18 cellular contexts compared by ENCODE assay signal in genomic region chr5:143006511-143006910, GRCh38.
A peak's percentile ranks its signal among the peaks of the same experiment; 100 is the strongest.
DNase-seq lines count a peak whose midpoint lies in the region; ATAC-seq, FAIRE-seq and TF ChIP-seq lines count a peak whose summit lies in the region.
"Had no signal": no experiment of that assay in that cellular context is flagged by ENCODE, and none has a peak within 500 bp of the region (broad histone marks: within the 10 kb centered on the region; RNA-seq: fewer than 3 reads in every experiment).

No MANE protein-coding gene starts in this region.

- H3K27ac Mint-ChIP-seq in T-helper 1 cell treated with Interleukin-12 subunit alpha and Interleukin-12 subunit beta and Interleukin-4 antibody, amounts not matched to agents 30 μg/mL and 1 μg/mL, for 36 hours, result peak overlapping the region; percentile 56
- H3K27ac Mint-ChIP-seq in central memory CD8-positive, alpha-beta T cell (ENCODE audit: low read depth), result peak overlapping the region; percentile 87
- H3K27ac Mint-ChIP-seq: GM23338 had no signal

- H3K27me3 Mint-ChIP-seq in T-helper 1 cell treated with Interleukin-12 subunit alpha and Interleukin-12 subunit beta and Interleukin-4 antibody, amounts not matched to agents 30 μg/mL and 1 μg/mL, for 36 hours (ENCODE audit: low read depth), result no peaks in the 10 kb centered on the region
- H3K27me3 Mint-ChIP-seq in central memory CD8-positive, alpha-beta T cell, result no peaks in the 10 kb centered on the region

- TF ChIP-seq CTCF in thoracic aorta (IDR thresholded peaks at IDR 0.05) (no peak), kidney (IDR thresholded peaks at IDR 0.05; ENCODE audit: borderline replicate concordance, extremely low read depth, insufficient read depth) (no peak)

- peaks cover 12% of the 10 kb centered on the region for H3K36me3 Mint-ChIP-seq in T-helper 1 cell treated with Interleukin-12 subunit alpha and Interleukin-12 subunit beta and Interleukin-4 antibody, amounts not matched to agents 30 μg/mL and 1 μg/mL, for 36 hours (ENCODE audit: low read depth)
- H3K36me3 Mint-ChIP-seq in central memory CD8-positive, alpha-beta T cell (ENCODE audit: insufficient read depth), result peaks cover 40% of the 10 kb centered on the region

- H3K36me3 ChIP-seq in thoracic aorta (no peaks in the 10 kb centered on the region), kidney (ENCODE audit: control insufficient read depth in 1 of 2, insufficient read depth in 2 of 2, low read length in 2 of 2) (no peaks in the 10 kb centered on the region)

- H3K4me1 Mint-ChIP-seq in T-helper 1 cell treated with Interleukin-12 subunit alpha and Interleukin-12 subunit beta and Interleukin-4 antibody, amounts not matched to agents 30 μg/mL and 1 μg/mL, for 36 hours (ENCODE audit: low read depth), result peaks cover 81% of the 10 kb centered on the region
- H3K4me1 Mint-ChIP-seq in central memory CD8-positive, alpha-beta T cell, result peaks cover 73% of the 10 kb centered on the region

- no peak overlapping the region for H3K4me3 Mint-ChIP-seq in T-helper 1 cell treated with Interleukin-12 subunit alpha and Interleukin-12 subunit beta and Interleukin-4 antibody, amounts not matched to agents 30 μg/mL and 1 μg/mL, for 36 hours
- H3K4me3 Mint-ChIP-seq in central memory CD8-positive, alpha-beta T cell, result no peak overlapping the region
- H3K4me3 Mint-ChIP-seq: GM23338 had no signal

- ATAC-seq in central memory CD8-positive, alpha-beta T cell (replicated peaks; ENCODE audit: extremely low read depth, poor library complexity, severe bottlenecking), result no peak
- ATAC-seq in thoracic aorta (ENCODE audit: insufficient number of reproducible peaks, low FRiP score, low read depth) (no peak), HG02938 (IDR thresholded peaks at IDR 0.05; ENCODE audit: unreplicated experiment) (no peak)
- ATAC-seq: GM23338 had no signal

- H3K9me3 Mint-ChIP-seq in T-helper 1 cell treated with Interleukin-12 subunit alpha and Interleukin-12 subunit beta and Interleukin-4 antibody, amounts not matched to agents 30 μg/mL and 1 μg/mL, for 36 hours, result no peaks in the 10 kb centered on the region
- no peaks in the 10 kb centered on the region for H3K9me3 Mint-ChIP-seq in central memory CD8-positive, alpha-beta T cell
- H3K9me3 Mint-ChIP-seq: GM23338 had no signal

- no peak overlapping the region for H3K9ac ChIP-seq in kidney (ENCODE audit: low read length in 2 of 2)

- FAIRE-seq in kidney (lab: Jason Lieb, UNC), result no peak

- intact Hi-C loops in kidney (cut with DNase I), result loop anchor here (10.0 kb wide), 1 partner anchor 388 kb away; no protein-coding TSS in a partner anchor

- no peaks in the 10 kb centered on the region for H3K27me3 ChIP-seq in layer of hippocampus (ENCODE audit: control insufficient read depth, insufficient read depth, low read length)
- no peaks in the 10 kb centered on the region for H3K27me3 ChIP-seq in thoracic aorta (replicated peaks; ENCODE audit: insufficient read depth)

- H3K4me1 ChIP-seq in thoracic aorta (ENCODE audit: control insufficient read depth in 1 of 2, low read depth in 2 of 2) (peaks cover 25 to 39% of the 10 kb centered on the region in 2 donors), kidney (ENCODE audit: control insufficient read depth in 1 of 2, insufficient read depth in 1 of 2, low read depth in 1 of 2, low read length in 2 of 2) (peaks cover 18 to 32% of the 10 kb centered on the region in 2 donors)

- H3K27ac ChIP-seq in layer of hippocampus (ENCODE audit: low read depth, low read length) (peak overlapping the region; percentile 25), thoracic aorta (peak overlapping the region; percentile 15 to 43), kidney (ENCODE audit: low read depth in 2 of 2, low read length in 2 of 2) (no peak overlapping the region)

- H3K9me3 ChIP-seq in thoracic aorta (no peaks in the 10 kb centered on the region), kidney (ENCODE audit: control insufficient read depth in 1 of 2, low read length in 2 of 2) (no peaks in the 10 kb centered on the region)

- DNase-seq in T-helper 1 cell (no peak), thoracic aorta (ENCODE audit: low spot score) (no peak), NCI-H1417 (lab: John Stamatoyannopoulos, UW) (no peak), kidney (no peak)
- DNase-seq in central memory CD8-positive, alpha-beta T cell (ENCODE audit: low spot score in 2 of 2), result no peak
- DNase-seq: 8988T; activated CD4-positive, alpha-beta T cell treated with anti-CD3 and anti-CD28 coated beads for 4 hours; activated T-cell treated with anti-CD3 and anti-CD28 coated beads, Interleukin-2, amount 50 U/mL, for 48 hours; aorta; foreskin melanocyte; GDM1; NCI-H187 treated with DMSO at 0.1 percent for 48 hours; NCI-H526 treated with DMSO at 0.1 percent for 48 hours; RPMI8226 had no signal

- H3K4me3 ChIP-seq in thoracic aorta (no peak overlapping the region), kidney (ENCODE audit: low read length in 2 of 2) (no peak overlapping the region)
- H3K4me3 ChIP-seq: GM23338 had no signal

Comparison
In these comparisons a context has a peak if more than half of its experiments do, and no peak if none do; other contexts are left out.
1. H3K27ac ChIP-seq: peak in layer of hippocampus (single experiment) and thoracic aorta (2 of 2); none in kidney (0 of 2).